Comparison of ENCODE assay signal across 18 cellular contexts in genomic region chr16:63324306-63324705, GRCh38.
"Had no signal": no experiment of that assay in that cellular context is flagged by ENCODE, and none has a peak within 500 bp of the region (broad histone marks: within the 10 kb centered on the region; RNA-seq: fewer than 3 reads in every experiment).

No MANE protein-coding gene starts in this region.

- ATAC-seq: effector memory CD8-positive, alpha-beta T cell; gastroesophageal sphincter; left lung; lower lobe of right lung; natural killer cell; sciatic nerve had no signal

- H3K9me3 Mint-ChIP-seq: dendritic cell treated with granulocyte-macrophage colony-stimulating factor and Interleukin-4, amounts not matched to agents 40 ng/mL and 50 ng/mL, for 4 days; mesothelial cell of epicardium; neural crest cell had no signal

- H3K4me1 ChIP-seq: esophagus muscularis mucosa, gastroesophageal sphincter, left lung, lower lobe of right lung had no signal

- DNase-seq: effector memory CD8-positive, alpha-beta T cell; glutamatergic neuron; immature natural killer cell; left lung; lower lobe of right lung; natural killer cell; posterior cingulate gyrus; stimulated activated CD4-positive, alpha-beta T cell treated with anti-CD3 and anti-CD28 coated beads, Interleukin-12 subunit alpha, Interleukin-12 subunit beta, amount 100 ng/mL, for 4 hours; stimulated activated CD4-positive, alpha-beta T cell treated with anti-CD3 and anti-CD28 coated beads, Interleukin-2, amount 100 ng/mL, for 48 hours; stimulated activated naive CD4-positive, alpha-beta T cell treated with Interleukin-2 at 50 U/mL for 16 hours; trophoblast cell had no signal

- H3K27ac Mint-ChIP-seq: dendritic cell treated with granulocyte-macrophage colony-stimulating factor and Interleukin-4, amounts not matched to agents 40 ng/mL and 50 ng/mL, for 4 days; effector memory CD8-positive, alpha-beta T cell; immature natural killer cell; memory B cell; mesothelial cell of epicardium; natural killer cell had no signal

- H3K36me3 ChIP-seq: esophagus muscularis mucosa, gastroesophageal sphincter, left lung, lower lobe of right lung had no signal

- H3K9me3 ChIP-seq: esophagus muscularis mucosa, gastroesophageal sphincter, left lung, lower lobe of right lung had no signal

- H3K4me3 ChIP-seq: esophagus muscularis mucosa, gastroesophageal sphincter, left lung, lower lobe of right lung had no signal

- H3K4me1 Mint-ChIP-seq: immature natural killer cell, memory B cell, natural killer cell, neural crest cell had no signal

- H3K4me3 Mint-ChIP-seq: dendritic cell treated with granulocyte-macrophage colony-stimulating factor and Interleukin-4, amounts not matched to agents 40 ng/mL and 50 ng/mL, for 4 days; effector memory CD8-positive, alpha-beta T cell; immature natural killer cell; memory B cell; mesothelial cell of epicardium; natural killer cell; neural crest cell had no signal

- H3K27me3 ChIP-seq: esophagus muscularis mucosa, gastroesophageal sphincter, left lung had no signal

- H3K27ac ChIP-seq: esophagus muscularis mucosa, gastroesophageal sphincter, left lung, lower lobe of right lung had no signal

- H3K27me3 Mint-ChIP-seq: dendritic cell treated with granulocyte-macrophage colony-stimulating factor and Interleukin-4, amounts not matched to agents 40 ng/mL and 50 ng/mL, for 4 days; effector memory CD8-positive, alpha-beta T cell; memory B cell had no signal

- H3K36me3 Mint-ChIP-seq: immature natural killer cell, memory B cell, mesothelial cell of epicardium had no signal
